ENCODE assay signal across 7 cellular contexts in genomic region chr6:87198022-87198421, GRCh38. TPM values are rescaled to one million over a fixed set of nuclear protein-coding genes. Genes with fewer than 3 reads are reported as not detected.
DNase-seq lines count a peak whose midpoint lies in the region; ATAC-seq and TF ChIP-seq lines count a peak whose summit lies in the region.
"Not testable (repeated sequence)": the region's sequence is repeated elsewhere in the genome, so short reads cannot be mapped to it uniquely, and the experiment has no call there.

No MANE protein-coding gene starts in this region.

- H3K4me3 Mint-ChIP-seq in activated B cell treated with CpG ODN at 0.5 μM for 24 hours; activated naive CD8-positive, alpha-beta T cell treated with anti-CD3 and anti-CD28 coated beads for 36 hours; stimulated activated naive CD8-positive, alpha-beta T cell treated with anti-CD3 and anti-CD28 coated beads, Interleukin-15, Interleukin-2, amounts not matched to agents 100 ng/mL and 50 ng/mL, for 24 hours: not testable (repeated sequence)
- H3K4me3 Mint-ChIP-seq in activated T-cell treated with anti-CD3 and anti-CD28 coated beads, Interleukin-2, amount 50 U/mL, for 72 hours: peak overlapping the region; percentile 36 to 50

- H3K27ac Mint-ChIP-seq in activated B cell treated with CpG ODN at 0.5 μM for 24 hours: peak overlapping the region; percentile 61
- H3K27ac Mint-ChIP-seq in activated T-cell treated with anti-CD3 and anti-CD28 coated beads, Interleukin-2, amount 50 U/mL, for 72 hours: peak overlapping the region; percentile 98
- H3K27ac Mint-ChIP-seq in activated naive CD8-positive, alpha-beta T cell treated with anti-CD3 and anti-CD28 coated beads for 36 hours: peak overlapping the region; percentile 84
- peak overlapping the region; percentile 83 for H3K27ac Mint-ChIP-seq in stimulated activated naive CD8-positive, alpha-beta T cell treated with anti-CD3 and anti-CD28 coated beads, Interleukin-15, Interleukin-2, amounts not matched to agents 100 ng/mL and 50 ng/mL, for 24 hours

- POLR2A ChIA-PET in activated B cell treated with CpG ODN at 0.5 μM for 24 hours (lab: Charles Lee): interaction anchor here (0.7 kb wide), 1 partner anchor 24 kb away, joined by 3 read pairs; no protein-coding TSS in a partner anchor

- not testable (repeated sequence) for DNase-seq in activated B cell treated with CpG ODN at 0.5 μM for 24 hours; activated T-cell treated with anti-CD3 and anti-CD28 coated beads, Interleukin-2, amount 50 U/mL, for 72 hours; activated naive CD8-positive, alpha-beta T cell treated with anti-CD3 and anti-CD28 coated beads for 36 hours

- TF ChIP-seq CTCF in activated B cell treated with CpG ODN at 0.5 μM for 24 hours (IDR thresholded peaks at IDR 0.05): not testable (repeated sequence)

- H3K27me3 Mint-ChIP-seq in activated B cell treated with CpG ODN at 0.5 μM for 24 hours; activated T-cell treated with anti-CD3 and anti-CD28 coated beads, Interleukin-2, amount 50 U/mL, for 72 hours (ENCODE audit: low read depth); activated naive CD8-positive, alpha-beta T cell treated with anti-CD3 and anti-CD28 coated beads for 36 hours; stimulated activated naive CD8-positive, alpha-beta T cell treated with anti-CD3 and anti-CD28 coated beads, Interleukin-15, Interleukin-2, amounts not matched to agents 100 ng/mL and 50 ng/mL, for 24 hours: not testable (repeated sequence)

- intact Hi-C loops in activated B cell treated with CpG ODN at 0.5 μM for 24 hours (cut with micrococcal nuclease): not testable (repeated sequence)

- peaks cover 58% of the 10 kb centered on the region for H3K4me1 Mint-ChIP-seq in activated B cell treated with CpG ODN at 0.5 μM for 24 hours
- H3K4me1 Mint-ChIP-seq in activated T-cell treated with anti-CD3 and anti-CD28 coated beads, Interleukin-2, amount 50 U/mL, for 72 hours (ENCODE audit: low read depth): peaks cover 84% of the 10 kb centered on the region
- H3K4me1 Mint-ChIP-seq in activated naive CD8-positive, alpha-beta T cell treated with anti-CD3 and anti-CD28 coated beads for 36 hours: peaks cover 64% of the 10 kb centered on the region
- H3K4me1 Mint-ChIP-seq in stimulated activated naive CD8-positive, alpha-beta T cell treated with anti-CD3 and anti-CD28 coated beads, Interleukin-15, Interleukin-2, amounts not matched to agents 100 ng/mL and 50 ng/mL, for 24 hours (ENCODE audit: low read depth): peaks cover 86% of the 10 kb centered on the region

- not testable (repeated sequence) for H3K9me3 Mint-ChIP-seq in activated B cell treated with CpG ODN at 0.5 μM for 24 hours; activated T-cell treated with anti-CD3 and anti-CD28 coated beads, Interleukin-2, amount 50 U/mL, for 72 hours; activated naive CD8-positive, alpha-beta T cell treated with anti-CD3 and anti-CD28 coated beads for 36 hours; stimulated activated naive CD8-positive, alpha-beta T cell treated with anti-CD3 and anti-CD28 coated beads, Interleukin-15, Interleukin-2, amounts not matched to agents 100 ng/mL and 50 ng/mL, for 24 hours

- peaks cover 11% of the 10 kb centered on the region for H3K36me3 Mint-ChIP-seq in activated B cell treated with CpG ODN at 0.5 μM for 24 hours (ENCODE audit: low read depth)
- not testable (repeated sequence) for H3K36me3 Mint-ChIP-seq in activated T-cell treated with anti-CD3 and anti-CD28 coated beads, Interleukin-2, amount 50 U/mL, for 72 hours (ENCODE audit: insufficient read depth in 2 of 2)
- H3K36me3 Mint-ChIP-seq in activated naive CD8-positive, alpha-beta T cell treated with anti-CD3 and anti-CD28 coated beads for 36 hours: peaks cover 35% of the 10 kb centered on the region
- H3K36me3 Mint-ChIP-seq in stimulated activated naive CD8-positive, alpha-beta T cell treated with anti-CD3 and anti-CD28 coated beads, Interleukin-15, Interleukin-2, amounts not matched to agents 100 ng/mL and 50 ng/mL, for 24 hours (ENCODE audit: low read depth): peaks cover 23% of the 10 kb centered on the region

- ATAC-seq in GM18511 (IDR thresholded peaks at IDR 0.05; ENCODE audit: unreplicated experiment): peak; percentile 2
- ATAC-seq in GM21717 (IDR thresholded peaks at IDR 0.05; ENCODE audit: unreplicated experiment): peak; percentile 8
- peak; percentile 3 for ATAC-seq in HG02870 (IDR thresholded peaks at IDR 0.05; ENCODE audit: unreplicated experiment)
- ATAC-seq in activated B cell treated with CpG ODN at 0.5 μM for 24 hours (ENCODE audit: low read depth); activated T-cell treated with anti-CD3 and anti-CD28 coated beads, Interleukin-2, amount 50 U/mL, for 72 hours (replicated peaks in 1 of 2): not testable (repeated sequence)

- CTCF ChIA-PET in activated B cell treated with CpG ODN at 0.5 μM for 24 hours (lab: Charles Lee): interaction anchor here (0.9 to 1.0 kb wide), 2 partner anchors 24 to 59 kb away, joined by 3 read pairs; no protein-coding TSS in a partner anchor

RNA-seq across cellular contexts. Expression of gene ZNF292, which starts 42.7 kb away (rescaled TPM):
- 54.8 and 66.6 TPM in 2 replicates for total RNA-seq in activated B cell treated with CpG ODN at 0.5 μM for 24 hours
- 10 to 100 TPM; 55.3 to 68.0 TPM for total RNA-seq in activated T-cell treated with anti-CD3 and anti-CD28 coated beads, Interleukin-2, amount 50 U/mL, for 72 hours
- 10 to 100 TPM; 42.6 to 45.9 TPM for total RNA-seq in activated naive CD8-positive, alpha-beta T cell treated with anti-CD3 and anti-CD28 coated beads for 36 hours
